1 cellular context compared by ENCODE assay signal in the genomic region with DNA sequence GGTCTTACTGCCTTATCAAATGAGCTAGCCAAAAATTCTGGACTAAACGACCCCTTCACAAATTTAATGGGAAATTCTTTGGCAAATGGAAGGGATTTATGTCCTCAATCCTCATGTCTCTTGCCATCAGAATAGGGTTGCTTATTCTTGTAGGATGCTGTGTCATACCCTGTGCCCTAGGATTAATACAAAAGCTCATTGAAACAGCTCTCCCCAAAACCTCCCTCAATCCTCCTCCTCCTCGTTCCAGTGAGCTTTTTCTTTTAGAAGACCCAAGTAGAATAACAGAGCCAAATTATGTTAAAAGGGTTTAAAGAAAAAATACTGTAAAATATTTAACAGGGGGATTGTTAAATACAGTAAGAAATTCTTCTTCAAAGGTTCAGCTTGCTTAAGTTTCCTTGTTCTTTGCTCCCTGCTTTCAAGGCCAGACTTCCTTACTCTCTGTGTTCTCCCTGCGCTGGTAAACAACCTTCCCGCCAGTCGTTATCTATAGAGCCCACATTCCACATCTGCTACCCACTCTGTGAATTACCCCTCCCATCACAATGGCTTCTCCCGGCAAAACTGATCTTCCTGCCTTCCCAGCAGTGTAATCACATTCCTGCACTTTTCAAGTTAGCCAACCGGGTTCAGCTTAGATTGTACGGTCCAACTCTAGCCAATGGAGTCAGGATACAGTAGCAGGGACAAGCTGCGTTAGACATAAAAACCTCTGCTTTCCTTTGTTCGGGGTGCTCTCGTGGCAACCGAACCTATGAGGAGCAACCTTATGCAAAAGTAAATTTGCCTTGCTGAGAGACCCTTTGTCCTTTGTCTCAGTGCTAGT.
TF ChIP-seq lines count a peak whose summit lies in the region.

No MANE protein-coding gene starts in this region.

TF ChIP-seq in HepG2, 621 proteins besides CTCF, POLR2A, EP300 and RAD21 (continued from another document and continues in another):
- TF ChIP-seq, protein P1, sequence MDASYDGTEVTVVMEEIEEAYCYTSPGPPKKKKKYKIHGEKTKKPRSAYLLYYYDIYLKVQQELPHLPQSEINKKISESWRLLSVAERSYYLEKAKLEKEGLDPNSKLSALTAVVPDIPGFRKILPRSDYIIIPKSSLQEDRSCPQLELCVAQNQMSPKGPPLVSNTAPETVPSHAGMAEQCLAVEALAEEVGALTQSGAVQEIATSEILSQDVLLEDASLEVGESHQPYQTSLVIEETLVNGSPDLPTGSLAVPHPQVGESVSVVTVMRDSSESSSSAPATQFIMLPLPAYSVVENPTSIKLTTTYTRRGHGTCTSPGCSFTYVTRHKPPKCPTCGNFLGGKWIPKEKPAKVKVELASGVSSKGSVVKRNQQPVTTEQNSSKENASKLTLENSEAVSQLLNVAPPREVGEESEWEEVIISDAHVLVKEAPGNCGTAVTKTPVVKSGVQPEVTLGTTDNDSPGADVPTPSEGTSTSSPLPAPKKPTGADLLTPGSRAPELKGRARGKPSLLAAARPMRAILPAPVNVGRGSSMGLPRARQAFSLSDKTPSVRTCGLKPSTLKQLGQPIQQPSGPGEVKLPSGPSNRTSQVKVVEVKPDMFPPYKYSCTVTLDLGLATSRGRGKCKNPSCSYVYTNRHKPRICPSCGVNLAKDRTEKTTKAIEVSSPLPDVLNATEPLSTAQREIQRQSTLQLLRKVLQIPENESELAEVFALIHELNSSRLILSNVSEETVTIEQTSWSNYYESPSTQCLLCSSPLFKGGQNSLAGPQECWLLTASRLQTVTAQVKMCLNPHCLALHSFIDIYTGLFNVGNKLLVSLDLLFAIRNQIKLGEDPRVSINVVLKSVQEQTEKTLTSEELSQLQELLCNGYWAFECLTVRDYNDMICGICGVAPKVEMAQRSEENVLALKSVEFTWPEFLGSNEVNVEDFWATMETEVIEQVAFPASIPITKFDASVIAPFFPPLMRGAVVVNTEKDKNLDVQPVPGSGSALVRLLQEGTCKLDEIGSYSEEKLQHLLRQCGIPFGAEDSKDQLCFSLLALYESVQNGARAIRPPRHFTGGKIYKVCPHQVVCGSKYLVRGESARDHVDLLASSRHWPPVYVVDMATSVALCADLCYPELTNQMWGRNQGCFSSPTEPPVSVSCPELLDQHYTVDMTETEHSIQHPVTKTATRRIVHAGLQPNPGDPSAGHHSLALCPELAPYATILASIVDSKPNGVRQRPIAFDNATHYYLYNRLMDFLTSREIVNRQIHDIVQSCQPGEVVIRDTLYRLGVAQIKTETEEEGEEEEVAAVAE (CRISPR knock-in tag; IDR thresholded peaks at IDR 0.05; ENCODE audit: borderline replicate concordance) = peak; percentile 98
- TF ChIP-seq, protein P2, sequence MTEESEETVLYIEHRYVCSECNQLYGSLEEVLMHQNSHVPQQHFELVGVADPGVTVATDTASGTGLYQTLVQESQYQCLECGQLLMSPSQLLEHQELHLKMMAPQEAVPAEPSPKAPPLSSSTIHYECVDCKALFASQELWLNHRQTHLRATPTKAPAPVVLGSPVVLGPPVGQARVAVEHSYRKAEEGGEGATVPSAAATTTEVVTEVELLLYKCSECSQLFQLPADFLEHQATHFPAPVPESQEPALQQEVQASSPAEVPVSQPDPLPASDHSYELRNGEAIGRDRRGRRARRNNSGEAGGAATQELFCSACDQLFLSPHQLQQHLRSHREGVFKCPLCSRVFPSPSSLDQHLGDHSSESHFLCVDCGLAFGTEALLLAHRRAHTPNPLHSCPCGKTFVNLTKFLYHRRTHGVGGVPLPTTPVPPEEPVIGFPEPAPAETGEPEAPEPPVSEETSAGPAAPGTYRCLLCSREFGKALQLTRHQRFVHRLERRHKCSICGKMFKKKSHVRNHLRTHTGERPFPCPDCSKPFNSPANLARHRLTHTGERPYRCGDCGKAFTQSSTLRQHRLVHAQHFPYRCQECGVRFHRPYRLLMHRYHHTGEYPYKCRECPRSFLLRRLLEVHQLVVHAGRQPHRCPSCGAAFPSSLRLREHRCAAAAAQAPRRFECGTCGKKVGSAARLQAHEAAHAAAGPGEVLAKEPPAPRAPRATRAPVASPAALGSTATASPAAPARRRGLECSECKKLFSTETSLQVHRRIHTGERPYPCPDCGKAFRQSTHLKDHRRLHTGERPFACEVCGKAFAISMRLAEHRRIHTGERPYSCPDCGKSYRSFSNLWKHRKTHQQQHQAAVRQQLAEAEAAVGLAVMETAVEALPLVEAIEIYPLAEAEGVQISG (CRISPR knock-in tag; IDR thresholded peaks at IDR 0.05) = peak; percentile 84
- TF ChIP-seq, protein P3, sequence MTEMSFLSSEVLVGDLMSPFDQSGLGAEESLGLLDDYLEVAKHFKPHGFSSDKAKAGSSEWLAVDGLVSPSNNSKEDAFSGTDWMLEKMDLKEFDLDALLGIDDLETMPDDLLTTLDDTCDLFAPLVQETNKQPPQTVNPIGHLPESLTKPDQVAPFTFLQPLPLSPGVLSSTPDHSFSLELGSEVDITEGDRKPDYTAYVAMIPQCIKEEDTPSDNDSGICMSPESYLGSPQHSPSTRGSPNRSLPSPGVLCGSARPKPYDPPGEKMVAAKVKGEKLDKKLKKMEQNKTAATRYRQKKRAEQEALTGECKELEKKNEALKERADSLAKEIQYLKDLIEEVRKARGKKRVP (CRISPR knock-in tag; IDR thresholded peaks at IDR 0.05) = no peak
- TF ChIP-seq ZNF232 (CRISPR knock-in tag; IDR thresholded peaks at IDR 0.05; ENCODE audit: borderline replicate concordance) = peak; percentile 62; the same call in 1 of the 2 replicates
- no peak for TF ChIP-seq ATRX (CRISPR knock-in tag; IDR thresholded peaks at IDR 0.05; ENCODE audit: borderline replicate concordance)
- TF ChIP-seq SCMH1 (CRISPR knock-in tag; IDR thresholded peaks at IDR 0.05; ENCODE audit: borderline replicate concordance) = no peak
- TF ChIP-seq, protein P4, sequence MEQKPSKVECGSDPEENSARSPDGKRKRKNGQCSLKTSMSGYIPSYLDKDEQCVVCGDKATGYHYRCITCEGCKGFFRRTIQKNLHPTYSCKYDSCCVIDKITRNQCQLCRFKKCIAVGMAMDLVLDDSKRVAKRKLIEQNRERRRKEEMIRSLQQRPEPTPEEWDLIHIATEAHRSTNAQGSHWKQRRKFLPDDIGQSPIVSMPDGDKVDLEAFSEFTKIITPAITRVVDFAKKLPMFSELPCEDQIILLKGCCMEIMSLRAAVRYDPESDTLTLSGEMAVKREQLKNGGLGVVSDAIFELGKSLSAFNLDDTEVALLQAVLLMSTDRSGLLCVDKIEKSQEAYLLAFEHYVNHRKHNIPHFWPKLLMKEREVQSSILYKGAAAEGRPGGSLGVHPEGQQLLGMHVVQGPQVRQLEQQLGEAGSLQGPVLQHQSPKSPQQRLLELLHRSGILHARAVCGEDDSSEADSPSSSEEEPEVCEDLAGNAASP (CRISPR knock-in tag; IDR thresholded peaks at IDR 0.05; ENCODE audit: borderline replicate concordance) = peak; percentile 37; the same call in 1 of the 2 replicates
- TF ChIP-seq, protein P5, sequence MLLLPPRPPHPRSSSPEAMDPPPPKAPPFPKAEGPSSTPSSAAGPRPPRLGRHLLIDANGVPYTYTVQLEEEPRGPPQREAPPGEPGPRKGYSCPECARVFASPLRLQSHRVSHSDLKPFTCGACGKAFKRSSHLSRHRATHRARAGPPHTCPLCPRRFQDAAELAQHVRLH (CRISPR knock-in tag; IDR thresholded peaks at IDR 0.05; ENCODE audit: borderline replicate concordance, low read depth) = 0 out of 2 replicates have a peak, but pooled peaks have one; percentile 23
- TF ChIP-seq, protein P6, sequence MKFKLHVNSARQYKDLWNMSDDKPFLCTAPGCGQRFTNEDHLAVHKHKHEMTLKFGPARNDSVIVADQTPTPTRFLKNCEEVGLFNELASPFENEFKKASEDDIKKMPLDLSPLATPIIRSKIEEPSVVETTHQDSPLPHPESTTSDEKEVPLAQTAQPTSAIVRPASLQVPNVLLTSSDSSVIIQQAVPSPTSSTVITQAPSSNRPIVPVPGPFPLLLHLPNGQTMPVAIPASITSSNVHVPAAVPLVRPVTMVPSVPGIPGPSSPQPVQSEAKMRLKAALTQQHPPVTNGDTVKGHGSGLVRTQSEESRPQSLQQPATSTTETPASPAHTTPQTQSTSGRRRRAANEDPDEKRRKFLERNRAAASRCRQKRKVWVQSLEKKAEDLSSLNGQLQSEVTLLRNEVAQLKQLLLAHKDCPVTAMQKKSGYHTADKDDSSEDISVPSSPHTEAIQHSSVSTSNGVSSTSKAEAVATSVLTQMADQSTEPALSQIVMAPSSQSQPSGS (CRISPR knock-in tag; IDR thresholded peaks at IDR 0.05) = peak; percentile 45; the same call in 1 of the 2 replicates
- TF ChIP-seq, protein P7, sequence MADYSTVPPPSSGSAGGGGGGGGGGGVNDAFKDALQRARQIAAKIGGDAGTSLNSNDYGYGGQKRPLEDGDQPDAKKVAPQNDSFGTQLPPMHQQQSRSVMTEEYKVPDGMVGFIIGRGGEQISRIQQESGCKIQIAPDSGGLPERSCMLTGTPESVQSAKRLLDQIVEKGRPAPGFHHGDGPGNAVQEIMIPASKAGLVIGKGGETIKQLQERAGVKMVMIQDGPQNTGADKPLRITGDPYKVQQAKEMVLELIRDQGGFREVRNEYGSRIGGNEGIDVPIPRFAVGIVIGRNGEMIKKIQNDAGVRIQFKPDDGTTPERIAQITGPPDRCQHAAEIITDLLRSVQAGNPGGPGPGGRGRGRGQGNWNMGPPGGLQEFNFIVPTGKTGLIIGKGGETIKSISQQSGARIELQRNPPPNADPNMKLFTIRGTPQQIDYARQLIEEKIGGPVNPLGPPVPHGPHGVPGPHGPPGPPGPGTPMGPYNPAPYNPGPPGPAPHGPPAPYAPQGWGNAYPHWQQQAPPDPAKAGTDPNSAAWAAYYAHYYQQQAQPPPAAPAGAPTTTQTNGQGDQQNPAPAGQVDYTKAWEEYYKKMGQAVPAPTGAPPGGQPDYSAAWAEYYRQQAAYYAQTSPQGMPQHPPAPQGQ (CRISPR knock-in tag; IDR thresholded peaks at IDR 0.05; ENCODE audit: borderline replicate concordance) = no peak
- TF ChIP-seq RARA (CRISPR knock-in tag; IDR thresholded peaks at IDR 0.05) = peak; percentile 62; the same call in 1 of the 2 replicates
- TF ChIP-seq, protein P8, sequence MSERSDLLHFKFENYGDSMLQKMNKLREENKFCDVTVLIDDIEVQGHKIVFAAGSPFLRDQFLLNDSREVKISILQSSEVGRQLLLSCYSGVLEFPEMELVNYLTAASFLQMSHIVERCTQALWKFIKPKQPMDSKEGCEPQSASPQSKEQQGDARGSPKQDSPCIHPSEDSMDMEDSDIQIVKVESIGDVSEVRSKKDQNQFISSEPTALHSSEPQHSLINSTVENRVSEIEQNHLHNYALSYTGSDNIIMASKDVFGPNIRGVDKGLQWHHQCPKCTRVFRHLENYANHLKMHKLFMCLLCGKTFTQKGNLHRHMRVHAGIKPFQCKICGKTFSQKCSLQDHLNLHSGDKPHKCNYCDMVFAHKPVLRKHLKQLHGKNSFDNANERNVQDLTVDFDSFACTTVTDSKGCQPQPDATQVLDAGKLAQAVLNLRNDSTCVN (CRISPR knock-in tag; IDR thresholded peaks at IDR 0.05; ENCODE audit: borderline replicate concordance) = 0 out of 2 replicates have a peak, but pooled peaks have one; percentile 40
- no peak for TF ChIP-seq ZNF703 (CRISPR knock-in tag; IDR thresholded peaks at IDR 0.05; ENCODE audit: borderline replicate concordance)
- TF ChIP-seq KLF6 (CRISPR knock-in tag; IDR thresholded peaks at IDR 0.05) = 0 out of 2 replicates have a peak, but pooled peaks have one; percentile 40
- 0 out of 2 replicates have a peak, but pooled peaks have one; percentile 29 for TF ChIP-seq SMYD3 (CRISPR knock-in tag; IDR thresholded peaks at IDR 0.05)
- TF ChIP-seq NFYC (CRISPR knock-in tag; IDR thresholded peaks at IDR 0.05) = peak; percentile 82
- TF ChIP-seq SIN3A (IDR thresholded peaks at IDR 0.05; ENCODE audit: borderline replicate concordance, low read depth, low read length) = 0 out of 2 replicates have a peak, but pooled peaks have one; percentile 20
- no peak for TF ChIP-seq RFX5 (IDR thresholded peaks at IDR 0.05; ENCODE audit: low read depth, low read length)
- TF ChIP-seq TCF12 (IDR thresholded peaks at IDR 0.05) = no peak
- TF ChIP-seq TCF12 (CRISPR knock-in tag; IDR thresholded peaks at IDR 0.05) = no peak
- TF ChIP-seq MAF1 (CRISPR knock-in tag; IDR thresholded peaks at IDR 0.05; ENCODE audit: borderline replicate concordance) = no peak; the same call in 1 of the 2 replicates
- TF ChIP-seq, protein P9, sequence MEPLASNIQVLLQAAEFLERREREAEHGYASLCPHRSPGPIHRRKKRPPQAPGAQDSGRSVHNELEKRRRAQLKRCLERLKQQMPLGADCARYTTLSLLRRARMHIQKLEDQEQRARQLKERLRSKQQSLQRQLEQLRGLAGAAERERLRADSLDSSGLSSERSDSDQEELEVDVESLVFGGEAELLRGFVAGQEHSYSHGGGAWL (CRISPR knock-in tag; IDR thresholded peaks at IDR 0.05) = no peak; the same call in 1 of the 2 replicates
- peak; percentile 89 for TF ChIP-seq MED1 (CRISPR knock-in tag; IDR thresholded peaks at IDR 0.05)
- TF ChIP-seq MIER3 (CRISPR knock-in tag; IDR thresholded peaks at IDR 0.05; ENCODE audit: borderline replicate concordance) = peak; percentile 80
- peak; percentile 81 for TF ChIP-seq FOXP1 (IDR thresholded peaks at IDR 0.05)
- TF ChIP-seq FOXP1 (CRISPR knock-in tag; IDR thresholded peaks at IDR 0.05) = peak; percentile 84
- peak; percentile 40; the same call in 1 of the 2 replicates for TF ChIP-seq JUND (CRISPR knock-in tag; IDR thresholded peaks at IDR 0.05)
- TF ChIP-seq, protein P10, sequence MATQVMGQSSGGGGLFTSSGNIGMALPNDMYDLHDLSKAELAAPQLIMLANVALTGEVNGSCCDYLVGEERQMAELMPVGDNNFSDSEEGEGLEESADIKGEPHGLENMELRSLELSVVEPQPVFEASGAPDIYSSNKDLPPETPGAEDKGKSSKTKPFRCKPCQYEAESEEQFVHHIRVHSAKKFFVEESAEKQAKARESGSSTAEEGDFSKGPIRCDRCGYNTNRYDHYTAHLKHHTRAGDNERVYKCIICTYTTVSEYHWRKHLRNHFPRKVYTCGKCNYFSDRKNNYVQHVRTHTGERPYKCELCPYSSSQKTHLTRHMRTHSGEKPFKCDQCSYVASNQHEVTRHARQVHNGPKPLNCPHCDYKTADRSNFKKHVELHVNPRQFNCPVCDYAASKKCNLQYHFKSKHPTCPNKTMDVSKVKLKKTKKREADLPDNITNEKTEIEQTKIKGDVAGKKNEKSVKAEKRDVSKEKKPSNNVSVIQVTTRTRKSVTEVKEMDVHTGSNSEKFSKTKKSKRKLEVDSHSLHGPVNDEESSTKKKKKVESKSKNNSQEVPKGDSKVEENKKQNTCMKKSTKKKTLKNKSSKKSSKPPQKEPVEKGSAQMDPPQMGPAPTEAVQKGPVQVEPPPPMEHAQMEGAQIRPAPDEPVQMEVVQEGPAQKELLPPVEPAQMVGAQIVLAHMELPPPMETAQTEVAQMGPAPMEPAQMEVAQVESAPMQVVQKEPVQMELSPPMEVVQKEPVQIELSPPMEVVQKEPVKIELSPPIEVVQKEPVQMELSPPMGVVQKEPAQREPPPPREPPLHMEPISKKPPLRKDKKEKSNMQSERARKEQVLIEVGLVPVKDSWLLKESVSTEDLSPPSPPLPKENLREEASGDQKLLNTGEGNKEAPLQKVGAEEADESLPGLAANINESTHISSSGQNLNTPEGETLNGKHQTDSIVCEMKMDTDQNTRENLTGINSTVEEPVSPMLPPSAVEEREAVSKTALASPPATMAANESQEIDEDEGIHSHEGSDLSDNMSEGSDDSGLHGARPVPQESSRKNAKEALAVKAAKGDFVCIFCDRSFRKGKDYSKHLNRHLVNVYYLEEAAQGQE (IDR thresholded peaks at IDR 0.05; ENCODE audit: borderline replicate concordance in 1 of 2, low read depth in 1 of 2, low read length in 2 of 2) = 0 out of 4 replicates have a peak, but pooled peaks of 1 of the 2 experiments have one; percentile 26
- TF ChIP-seq ZNF460 (CRISPR knock-in tag; IDR thresholded peaks at IDR 0.05; ENCODE audit: borderline replicate concordance) = no peak
- TF ChIP-seq ZMYM4 (CRISPR knock-in tag; IDR thresholded peaks at IDR 0.05) = peak; percentile 92
- no peak for TF ChIP-seq FOXA1 (IDR thresholded peaks at IDR 0.05)
- peak; percentile 77 for TF ChIP-seq FOXA1 (CRISPR knock-in tag; IDR thresholded peaks at IDR 0.05)
- peak; percentile 68 for TF ChIP-seq KDM2A (CRISPR knock-in tag; IDR thresholded peaks at IDR 0.05; ENCODE audit: borderline replicate concordance, low read depth)
- peak; percentile 37; the same call in 1 of the 2 replicates for TF ChIP-seq SIX1 (CRISPR knock-in tag; IDR thresholded peaks at IDR 0.05; ENCODE audit: borderline replicate concordance)
